Comparison of ENCODE assay signal across 1 cellular context in genomic region chr18:22169011-22169888, GRCh38.
TF ChIP-seq lines count a peak whose summit lies in the region.

Gene GATA6, plus strand, starts transcription at chr18:22169589. Its CDS starts 1,556 bp downstream, at chr18:22171145.

TF ChIP-seq in HEK293, 187 proteins besides CTCF, POLR2A, EP300 and RAD21 (continued from another document):
- TF ChIP-seq BCL6B (tag by site-specific recombination; IDR thresholded peaks at IDR 0.05) (0 out of 2 replicates have a peak, but pooled peaks have one; percentile 28), ZNF362 (tag by site-specific recombination; IDR thresholded peaks at IDR 0.05) (no peak), GLI4 (tag by site-specific recombination; IDR thresholded peaks at IDR 0.05) (no peak), ZNF660 (tag by site-specific recombination; IDR thresholded peaks at IDR 0.05) (peak; percentile 72; the same call in 1 of the 2 replicates), ZNF610 (tag by site-specific recombination; IDR thresholded peaks at IDR 0.05; ENCODE audit: borderline replicate concordance) (peak; percentile 13), SP2 (tag by site-specific recombination; IDR thresholded peaks at IDR 0.05) (peak; percentile 67), ZNF768 (tag by site-specific recombination; IDR thresholded peaks at IDR 0.05) (no peak; the same call in 1 of the 2 replicates), ZNF248 (tag by site-specific recombination; IDR thresholded peaks at IDR 0.05) (no peak), ZNF701 (tag by site-specific recombination; IDR thresholded peaks at IDR 0.05) (no peak)
- TF ChIP-seq, protein P1, sequence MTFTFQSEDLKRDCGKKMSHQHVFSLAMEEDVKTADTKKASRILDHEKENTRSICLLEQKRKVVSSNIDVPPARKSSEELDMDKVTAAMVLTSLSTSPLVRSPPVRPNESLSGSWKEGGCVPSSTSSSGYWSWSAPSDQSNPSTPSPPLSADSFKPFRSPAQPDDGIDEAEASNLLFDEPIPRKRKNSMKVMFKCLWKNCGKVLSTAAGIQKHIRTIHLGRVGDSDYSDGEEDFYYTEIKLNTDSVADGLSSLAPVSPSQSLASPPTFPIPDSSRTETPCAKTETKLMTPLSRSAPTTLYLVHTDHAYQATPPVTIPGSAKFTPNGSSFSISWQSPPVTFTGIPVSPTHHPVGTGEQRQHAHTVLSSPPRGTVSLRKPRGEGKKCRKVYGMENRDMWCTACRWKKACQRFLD (tag by site-specific recombination; IDR thresholded peaks at IDR 0.05) = no peak
